Comparison of ENCODE assay signal across 8 cellular contexts in the genomic region with DNA sequence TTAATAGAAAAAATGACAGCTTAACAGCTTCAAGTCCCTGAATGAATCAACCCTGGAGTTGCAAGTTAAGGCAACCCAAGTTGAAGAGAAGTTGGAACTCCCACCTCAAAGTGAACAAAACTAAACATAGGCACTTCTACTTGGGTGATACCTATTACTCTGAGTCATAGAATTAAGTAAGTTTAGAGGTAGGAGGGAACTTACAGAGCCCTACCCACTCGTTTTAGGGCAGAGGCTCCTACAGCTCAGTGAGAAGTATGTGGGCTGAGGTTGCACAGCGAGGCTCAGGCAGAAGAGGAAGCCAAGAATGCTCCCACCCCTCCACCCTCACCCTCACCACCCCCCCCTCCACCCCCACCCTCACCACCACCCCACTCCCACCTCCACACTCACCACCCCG. TPM values are rescaled to one million over a fixed set of nuclear protein-coding genes. Genes with fewer than 3 reads are reported as not detected.
DNase-seq lines count a peak whose midpoint lies in the region; ATAC-seq and TF ChIP-seq lines count a peak whose summit lies in the region.

No MANE protein-coding gene starts in this region.

- no peak overlapping the region for H3K4me3 Mint-ChIP-seq in HFFc6

- H3K4me1 Mint-ChIP-seq in HFFc6 (ENCODE audit: low read depth): peaks cover 7% of the 10 kb centered on the region; the same call in 1 of the 2 replicates

- DNase-seq in SW480 (ENCODE audit: low spot score) (peak; percentile 67), epithelial cell of prostate (ENCODE audit: low read depth, low spot score) (peak; percentile 40), KG1 (lab: John Stamatoyannopoulos, UW) (no peak), DMS53 (lab: John Stamatoyannopoulos, UW) (no peak), medulla oblongata (ENCODE audit: extremely low spot score) (no peak), HFFc6 (no peak)

- peaks cover 6% of the 10 kb centered on the region; the same call in 1 of the 2 replicates for H3K36me3 Mint-ChIP-seq in HFFc6 (ENCODE audit: low read depth)

- no peaks in the 10 kb centered on the region; the same call in 1 of the 2 replicates for H3K27me3 Mint-ChIP-seq in HFFc6 (ENCODE audit: insufficient read depth)

- H3K27ac Mint-ChIP-seq in HFFc6: no peak overlapping the region

- no peak overlapping the region for H3K27ac ChIP-seq in epithelial cell of prostate

- ATAC-seq in GM18870 (IDR thresholded peaks at IDR 0.05; ENCODE audit: unreplicated experiment) (peak; percentile 81), HG02885 (IDR thresholded peaks at IDR 0.05; ENCODE audit: poor library complexity, unreplicated experiment) (peak; percentile 87)

- TF ChIP-seq CTCF in HFFc6 (IDR thresholded peaks at IDR 0.05): no peak

- H3K9me3 Mint-ChIP-seq in HFFc6: no peaks in the 10 kb centered on the region

RNA-seq across cellular contexts. Expression of gene NFATC2, which starts 42.2 kb away (rescaled TPM):
- 1 to 10 TPM in 1 of 6 experiments, under 1 TPM in 5; 0.50 to 1.1 (median 0.84) TPM for total RNA-seq in HFFc6 (2021; fragmentation: NEBNext Ultra II Directional; extraction: Animal tissue kit (Norgen Biotek cat#: 25700))

Comparison
In these comparisons a context has a peak if more than half of its experiments do, and no peak if none do; other contexts are left out.
1. DNase-seq: peak in SW480 (single experiment) and epithelial cell of prostate (single experiment); none in KG1 (single experiment), DMS53 (single experiment), medulla oblongata (single experiment) and HFFc6 (single experiment).